ENCODE assay signal across 31 cellular contexts in genomic region chr18:63091671-63092364, GRCh38.
DNase-seq lines count a peak whose midpoint lies in the region; ATAC-seq, FAIRE-seq and TF ChIP-seq lines count a peak whose summit lies in the region.
"Had no signal": no experiment of that assay in that cellular context is flagged by ENCODE, and none has a peak within 500 bp of the region (broad histone marks: within the 10 kb centered on the region; RNA-seq: fewer than 3 reads in every experiment).

No MANE protein-coding gene starts in this region.

- TF ChIP-seq CTCF in left ventricle myocardium inferior (IDR thresholded peaks at IDR 0.05; ENCODE audit: borderline replicate concordance) (no peak), GM12878 (IDR thresholded peaks at IDR 0.05 in 2 of 3, conservative IDR thresholded peaks at IDR 0.05 in 1 of 3; ENCODE audit: control insufficient read depth in 2 of 3, extremely low read depth in 1 of 3, insufficient read depth in 1 of 3, low read depth in 3 of 3, low read length in 3 of 3) (no peak), gastrocnemius medialis (IDR thresholded peaks at IDR 0.05 in 4 of 5, conservative IDR thresholded peaks at IDR 0.05 in 1 of 5) (no peak), ovary (IDR thresholded peaks at IDR 0.05) (no peak)

- no peak overlapping the region for H2BK15ac ChIP-seq in mesenchymal stem cell (ENCODE audit: low read depth, poor library complexity, severe bottlenecking)

- no peak overlapping the region for H3K9ac ChIP-seq in GM12878 (ENCODE audit: control insufficient read depth, insufficient read depth, low read length)
- H3K9ac ChIP-seq in mesenchymal stem cell (ENCODE audit: low read length): no peak overlapping the region
- H3K9ac ChIP-seq: neural progenitor cell had no signal

- H2BK120ac ChIP-seq in mesenchymal stem cell (ENCODE audit: low read depth, low read length): no peak overlapping the region

- H3K9me3 ChIP-seq in right cardiac atrium (ENCODE audit: control insufficient read depth, low read length) (no peaks in the 10 kb centered on the region), left ventricle myocardium inferior (replicated peaks) (no peaks in the 10 kb centered on the region), GM12878 (replicated peaks; ENCODE audit: control insufficient read depth, insufficient read depth, low read length) (no peaks in the 10 kb centered on the region; the same call in 2 of the 3 replicates), mesenchymal stem cell (ENCODE audit: control insufficient read depth, low read length) (no peaks in the 10 kb centered on the region), gastrocnemius medialis (no peaks in the 10 kb centered on the region), ovary (no peaks in the 10 kb centered on the region)
- H3K9me3 ChIP-seq: colonic mucosa, tibial nerve had no signal

- H3K23ac ChIP-seq in mesenchymal stem cell (ENCODE audit: low read length in 2 of 2): no peak overlapping the region

- no peak overlapping the region for H3K4me2 ChIP-seq in GM12878 (ENCODE audit: control insufficient read depth, insufficient read depth)
- no peak overlapping the region for H3K4me2 ChIP-seq in mesenchymal stem cell (ENCODE audit: low read length, poor library complexity, severe bottlenecking)
- H3K4me2 ChIP-seq: neural progenitor cell, smooth muscle cell had no signal

- H3K27me3 ChIP-seq in right cardiac atrium (ENCODE audit: control insufficient read depth, insufficient read depth): no peaks in the 10 kb centered on the region
- H3K27me3 ChIP-seq in left ventricle myocardium inferior (ENCODE audit: low read depth): no peaks in the 10 kb centered on the region
- H3K27me3 ChIP-seq in GM12878 (replicated peaks in 1 of 2; ENCODE audit: control insufficient read depth in 2 of 2, insufficient read depth in 2 of 2, low read length in 1 of 2): no peaks in the 10 kb centered on the region
- H3K27me3 ChIP-seq in mesenchymal stem cell (ENCODE audit: control insufficient read depth in 1 of 2, insufficient read depth in 1 of 2, low read length in 2 of 2): peaks cover 0 to 46% of the 10 kb centered on the region in 2 experiments
- no peaks in the 10 kb centered on the region for H3K27me3 ChIP-seq in gastrocnemius medialis
- H3K27me3 ChIP-seq in ovary: no peaks in the 10 kb centered on the region
- H3K27me3 ChIP-seq: cardiac muscle cell, colonic mucosa, neural progenitor cell had no signal

- no peaks in the 10 kb centered on the region for H3K36me3 ChIP-seq in left ventricle myocardium inferior
- no peaks in the 10 kb centered on the region for H3K36me3 ChIP-seq in GM12878 (ENCODE audit: control insufficient read depth in 2 of 2, insufficient read depth in 2 of 2, low read length in 1 of 2)
- H3K36me3 ChIP-seq in mesenchymal stem cell (ENCODE audit: control insufficient read depth in 1 of 2, insufficient read depth in 2 of 2, low read depth in 1 of 2, low read length in 2 of 2): no peaks in the 10 kb centered on the region
- H3K36me3 ChIP-seq in gastrocnemius medialis: no peaks in the 10 kb centered on the region
- no peaks in the 10 kb centered on the region for H3K36me3 ChIP-seq in ovary
- H3K36me3 ChIP-seq: cardiac muscle cell, colonic mucosa, neural progenitor cell, tibial nerve, WERI-Rb-1 had no signal

- RAD21 ChIA-PET in GM12878 (lab: Charles Lee; ENCODE audit: unreplicated experiment): no interaction called here

- no peaks in the 10 kb centered on the region for H3K79me2 ChIP-seq in GM12878 (ENCODE audit: control insufficient read depth, insufficient read depth, low read length)

- DNase-seq in right cardiac atrium (no peak), left ventricle myocardium inferior (no peak), GM12878 (ENCODE audit: low read depth, low spot score) (no peak), mesenchymal stem cell (no peak), gastrocnemius medialis (no peak), ovary (no peak), NCI-H345 treated with DMSO at 0.1 percent for 48 hours (lab: John Stamatoyannopoulos, UW; ENCODE audit: unreplicated experiment) (no peak)
- DNase-seq: activated CD4-positive, alpha-beta T cell treated with anti-CD3 and anti-CD28 coated beads for 48 hours; activated effector memory CD4-positive, alpha-beta T cell treated with anti-CD3 and anti-CD28 coated beads, Interleukin-2, amount 50 U/mL, for 16 hours; activated T-cell treated with anti-CD3 and anti-CD28 coated beads, Interleukin-2, amount 50 U/mL, for 1 hour; aorta; Calu3; CD4-positive, CD25-positive, alpha-beta regulatory T cell; colonic mucosa; DMS79 treated with DMSO at 0.1 percent for 48 hours; effector CD8-positive, alpha-beta T cell; GF-D8; immature natural killer cell; NCI-H1092; NCI-H1694; NCI-H446 treated with DMSO at 0.1 percent for 48 hours; WERI-Rb-1 had no signal

- no peak for TF ChIP-seq EP300 in GM12878 (IDR thresholded peaks at IDR 0.05; ENCODE audit: borderline replicate concordance in 1 of 2, control insufficient read depth in 1 of 2, low read depth in 2 of 2, low read length in 2 of 2)
- no peak for TF ChIP-seq EP300 in ovary (IDR thresholded peaks at IDR 0.05)

- H2BK12ac ChIP-seq in mesenchymal stem cell (ENCODE audit: low read length in 2 of 2): no peak overlapping the region

- H4K91ac ChIP-seq in mesenchymal stem cell (ENCODE audit: low read length): peak overlapping the region; percentile 59

- SMC1A ChIA-PET in GM12878 (lab: Charles Lee; ENCODE audit: uncharacterized antibody, unreplicated experiment): no interaction called here

- ATAC-seq in right cardiac atrium (peak; percentile 40 to 43), GM12878 (no peak), gastrocnemius medialis (no peak), GM19397 (IDR thresholded peaks at IDR 0.05; ENCODE audit: unreplicated experiment) (no peak)
- ATAC-seq: left lobe of liver had no signal

- CTCF ChIA-PET in GM12878 (lab: Yijun Ruan, JAX): no interaction called here

- no peak overlapping the region for H4K8ac ChIP-seq in mesenchymal stem cell (ENCODE audit: low read length)

- no peak overlapping the region for H3K27ac ChIP-seq in right cardiac atrium (ENCODE audit: low read length)
- H3K27ac ChIP-seq in left ventricle myocardium inferior (replicated peaks): no peak overlapping the region
- H3K27ac ChIP-seq in GM12878 (ENCODE audit: control insufficient read depth, insufficient read depth): no peak overlapping the region
- no peak overlapping the region for H3K27ac ChIP-seq in mesenchymal stem cell (ENCODE audit: low read length, poor library complexity, severe bottlenecking)
- no peak overlapping the region for H3K27ac ChIP-seq in gastrocnemius medialis
- H3K27ac ChIP-seq in ovary: no peak overlapping the region
- H3K27ac ChIP-seq: cardiac muscle cell, colonic mucosa, neural progenitor cell, tibial nerve, WERI-Rb-1 had no signal

- H3K4me1 ChIP-seq in right cardiac atrium (ENCODE audit: control insufficient read depth, insufficient read depth, low read length): no peaks in the 10 kb centered on the region
- peaks cover 4% of the 10 kb centered on the region for H3K4me1 ChIP-seq in left ventricle myocardium inferior
- no peaks in the 10 kb centered on the region for H3K4me1 ChIP-seq in GM12878 (ENCODE audit: control insufficient read depth, insufficient read depth, low read length)
- no peaks in the 10 kb centered on the region for H3K4me1 ChIP-seq in mesenchymal stem cell (ENCODE audit: control insufficient read depth, insufficient read depth, low read depth, low read length)
- H3K4me1 ChIP-seq in gastrocnemius medialis: no peaks in the 10 kb centered on the region
- no peaks in the 10 kb centered on the region for H3K4me1 ChIP-seq in ovary (ENCODE audit: insufficient read depth)
- H3K4me1 ChIP-seq: colonic mucosa had no signal

- intact Hi-C loops in right cardiac atrium (cut with DNase I): no loop called here
- intact Hi-C loops in left ventricle myocardium inferior (cut with micrococcal nuclease): no loop called here
- intact Hi-C loops in GM12878 (cut with micrococcal nuclease; ENCODE audit: unreplicated experiment): no loop called here
- intact Hi-C loops in gastrocnemius medialis (cut with DNase I; ENCODE audit: low total_unique reads): no loop called here
- intact Hi-C loops in ovary (cut with DNase I): loop anchor here in 1 of 4 donors (10.0 kb wide), 1 partner anchor 1323 kb away; no protein-coding TSS in a partner anchor

- TF ChIP-seq RAD21 in GM12878 (IDR thresholded peaks at IDR 0.05; ENCODE audit: insufficient read depth, low read depth, low read length): no peak

- no peak overlapping the region for H3K4me3 ChIP-seq in right cardiac atrium (ENCODE audit: low read length)
- no peak overlapping the region for H3K4me3 ChIP-seq in left ventricle myocardium inferior
- H3K4me3 ChIP-seq in GM12878: no peak overlapping the region
- H3K4me3 ChIP-seq in mesenchymal stem cell (ENCODE audit: insufficient read depth in 1 of 2, low read depth in 1 of 2, low read length in 2 of 2): no peak overlapping the region
- no peak overlapping the region for H3K4me3 ChIP-seq in gastrocnemius medialis
- H3K4me3 ChIP-seq in ovary: no peak overlapping the region
- H3K4me3 ChIP-seq: cardiac muscle cell, colonic mucosa, neural progenitor cell, smooth muscle cell, tibial nerve had no signal

- H3K18ac ChIP-seq in mesenchymal stem cell (ENCODE audit: low read depth in 1 of 2, low read length in 2 of 2): no peak overlapping the region

- in situ Hi-C loops in GM12878 (cut with MboI): no loop called here
- in situ Hi-C loops in gastrocnemius medialis (cut with MboI; ENCODE audit: low sequenced_read_pairs in 4 of 4): no loop called here

- no TSS peak for BruUV-seq in GM12878 (replicated peaks; lab: Mats Ljungman, UMichigan)

- peak overlapping the region in 1 of 2 experiments; percentile 15 for H3K14ac ChIP-seq in mesenchymal stem cell (ENCODE audit: low read length in 2 of 2)

- H2AFZ ChIP-seq in GM12878 (ENCODE audit: control insufficient read depth, low read depth, low read length) (no peak overlapping the region), mesenchymal stem cell (ENCODE audit: low read depth, low read length) (no peak overlapping the region)
- H2AFZ ChIP-seq: neural progenitor cell had no signal

- 98% methylated on average over 4 of the region's 4 CpGs for WGBS in right cardiac atrium
- WGBS in GM12878 (ENCODE audit: insufficient coverage, insufficient replicate concordance, low lambda C conversion rate, missing lambda C conversion rate): 76% methylated on average over 4 of the region's 4 CpGs
- 97% methylated on average over 4 of the region's 4 CpGs for WGBS in mesenchymal stem cell
- WGBS in ovary, 3 donors: 95 to 97% (median 95%) methylated on average over 4 of the region's 4 CpGs

- peak; percentile 85 for FAIRE-seq in GM12878 (lab: Jason Lieb, UNC)
- FAIRE-seq: GM19239, H54, RCC 7860 had no signal

- POLR2A ChIA-PET in GM12878 (lab: Charles Lee): no interaction called here

- H4K20me1 ChIP-seq in GM12878 (ENCODE audit: control insufficient read depth, insufficient read depth): no peaks in the 10 kb centered on the region

- no peak overlapping the region for H2AK5ac ChIP-seq in mesenchymal stem cell (ENCODE audit: low read length, severe bottlenecking)

- H2BK5ac ChIP-seq in mesenchymal stem cell (ENCODE audit: low read depth, low read length, poor library complexity, severe bottlenecking): no peak overlapping the region

- no peaks in the 10 kb centered on the region for H3K79me1 ChIP-seq in mesenchymal stem cell (replicated peaks; ENCODE audit: low read length, poor library complexity, severe bottlenecking)

- no peak for TF ChIP-seq POLR2A in GM12878 (IDR thresholded peaks at IDR 0.05; ENCODE audit: low read depth, low read length)
- TF ChIP-seq POLR2A in gastrocnemius medialis (IDR thresholded peaks at IDR 0.05): no peak
- no peak for TF ChIP-seq POLR2A in ovary (IDR thresholded peaks at IDR 0.05)

- no peak overlapping the region for H3K4ac ChIP-seq in mesenchymal stem cell (ENCODE audit: low read depth in 1 of 2, low read length in 2 of 2)

Comparison
In these comparisons a context has a peak if more than half of its experiments do, and no peak if none do; other contexts are left out.
1. ATAC-seq: peak in right cardiac atrium (2 of 2); none in GM12878 (single experiment), gastrocnemius medialis (0 of 2) and GM19397 (single experiment).